Comparison of ENCODE assay signal across 1 cellular context in genomic region chr7:65832281-65832680, GRCh38.
A peak's percentile ranks its signal among the peaks of the same experiment; 100 is the strongest.
TF ChIP-seq lines count a peak whose summit lies in the region.

No MANE protein-coding gene starts in this region.

TF ChIP-seq in K562, 482 proteins besides CTCF, POLR2A, EP300 and RAD21 (continued from another document):
- TF ChIP-seq ZNF395 (CRISPR knock-in tag; IDR thresholded peaks at IDR 0.05) (0 out of 2 replicates have a peak, but pooled peaks have one; percentile 28), SRF (CRISPR knock-in tag; IDR thresholded peaks at IDR 0.05) (no peak), REST (CRISPR knock-in tag; IDR thresholded peaks at IDR 0.05; ENCODE audit: low read depth) (peak; percentile 81; the same call in 1 of the 2 replicates), ZNF280B (CRISPR knock-in tag; IDR thresholded peaks at IDR 0.05) (no peak), CREBBP (IDR thresholded peaks at IDR 0.05; ENCODE audit: low read depth, low read length) (no peak), TFAP4 (CRISPR knock-in tag; IDR thresholded peaks at IDR 0.05; ENCODE audit: borderline replicate concordance) (no peak), SMAD3 (CRISPR knock-in tag; conservative IDR thresholded peaks at IDR 0.05) (no peak), ESRRA (IDR thresholded peaks at IDR 0.05; ENCODE audit: borderline replicate concordance, low read depth) (no peak), KDM2B (CRISPR knock-in tag; IDR thresholded peaks at IDR 0.05) (no peak), HSF4 (CRISPR knock-in tag; IDR thresholded peaks at IDR 0.05; ENCODE audit: borderline replicate concordance) (no peak), NONO (IDR thresholded peaks at IDR 0.05; ENCODE audit: low read depth in 2 of 2, low read length in 1 of 2) (no peak), ZKSCAN1 (IDR thresholded peaks at IDR 0.05; ENCODE audit: low read depth, low read length) (no peak), THRAP3 (IDR thresholded peaks at IDR 0.05; ENCODE audit: borderline replicate concordance) (no peak), NR2C2 (CRISPR knock-in tag; IDR thresholded peaks at IDR 0.05) (no peak), NR2C2 (tag; IDR thresholded peaks at IDR 0.05) (no peak), ZNF165 (CRISPR knock-in tag; IDR thresholded peaks at IDR 0.05; ENCODE audit: borderline replicate concordance) (no peak)
